16 cellular contexts compared by ENCODE assay signal in genomic region chr1:232108598-232108997, GRCh38.
DNase-seq lines count a peak whose midpoint lies in the region; ATAC-seq, FAIRE-seq and TF ChIP-seq lines count a peak whose summit lies in the region.
"Had no signal": no experiment of that assay in that cellular context is flagged by ENCODE, and none has a peak within 500 bp of the region (broad histone marks: within the 10 kb centered on the region; RNA-seq: fewer than 3 reads in every experiment).

No MANE protein-coding gene starts in this region.

- TF ChIP-seq CTCF in GM23338 (conservative IDR thresholded peaks at IDR 0.05; ENCODE audit: low read depth in 2 of 2): no peak
- TF ChIP-seq CTCF in GM13977 (IDR thresholded peaks at IDR 0.05; ENCODE audit: extremely low read depth, insufficient read depth, missing control alignments): no peak

- peaks cover 56% of the 10 kb centered on the region for H3K4me1 Mint-ChIP-seq in GM23338
- H3K4me1 Mint-ChIP-seq: CD8-positive, alpha-beta memory T cell had no signal

- H2AFZ ChIP-seq in GM23338: 0 out of 2 replicates have a peak overlapping the region, but pooled peaks have one; percentile 60

- ATAC-seq in GM23338: no peak

- H3K27ac Mint-ChIP-seq in GM23338: no peak overlapping the region; the same call in 1 of the 2 replicates
- H3K27ac Mint-ChIP-seq: CD8-positive, alpha-beta memory T cell; HFFc6 had no signal

- DNase-seq in GM23338 (ENCODE audit: low spot score): no peak
- DNase-seq in RPMI7951 (ENCODE audit: low read depth): peak; percentile 79
- DNase-seq in lung microvascular endothelial cell (ENCODE audit: low read depth in 2 of 2): peak; percentile 13 to 37
- DNase-seq in urothelium cell line (ENCODE audit: low spot score): peak; percentile 11
- DNase-seq in GM13977 (ENCODE audit: low spot score): no peak
- DNase-seq in stimulated activated CD4-positive, alpha-beta T cell treated with anti-CD3 and anti-CD28 coated beads, Interleukin-4, amount 100 ng/mL, for 24 hours: no peak
- no peak for DNase-seq in cerebellar nuclear complex (lab: John Stamatoyannopoulos, UW)
- DNase-seq: CD8-positive, alpha-beta memory T cell; HFFc6; KG1; MV-4-11; NCI-H1417 treated with DMSO at 0.1 percent for 48 hours; NCI-H187 treated with DMSO at 0.1 percent for 48 hours; NCI-H226; NCI-H524 treated with DMSO at 0.1 percent for 48 hours had no signal

- in situ Hi-C loops in GM13977 (cut with MboI; ENCODE audit: low pct_unique_long_range_greater_than_20kb, low sequenced_read_pairs, unreplicated experiment): no loop called here

- no peaks in the 10 kb centered on the region for H3K27me3 Mint-ChIP-seq in GM23338 (ENCODE audit: insufficient read depth, low read depth, poor library complexity)

- 0 out of 2 replicates have a peak, but pooled peaks cover 6% of the 10 kb centered on the region for H3F3A ChIP-seq in GM23338 (replicated peaks; ENCODE audit: low read depth)

- H3K4me3 ChIP-seq in GM23338: no peak overlapping the region
- H3K4me3 ChIP-seq: BLaER1 treated with 17β-estradiol and CSF1 and Interleukin-3, amounts not matched to agents 10 nM and 100 nM had no signal

- H3K4me3 Mint-ChIP-seq in GM23338: peak overlapping the region; percentile 16; the same call in 2 of the 3 replicates
- H3K4me3 Mint-ChIP-seq: CD8-positive, alpha-beta memory T cell; HFFc6 had no signal

- FAIRE-seq in urothelium cell line (lab: Jason Lieb, UNC): no peak

- H3K27ac ChIP-seq in GM23338 (ENCODE audit: low read depth): no peak overlapping the region
- H3K27ac ChIP-seq: BLaER1 treated with 17β-estradiol and CSF1 and Interleukin-3, amounts not matched to agents 10 nM and 100 nM had no signal

- H4K20me1 ChIP-seq in GM23338 (replicated peaks; ENCODE audit: insufficient read depth): no peaks in the 10 kb centered on the region
- H4K20me1 ChIP-seq: BLaER1 treated with 17β-estradiol and CSF1 and Interleukin-3, amounts not matched to agents 10 nM and 100 nM had no signal

- no peaks in the 10 kb centered on the region for H3K27me3 ChIP-seq in GM23338 (ENCODE audit: insufficient read depth)
- H3K27me3 ChIP-seq: BLaER1 treated with 17β-estradiol and CSF1 and Interleukin-3, amounts not matched to agents 10 nM and 100 nM had no signal

- H3K79me2 ChIP-seq in GM23338 (replicated peaks; ENCODE audit: insufficient read depth): no peaks in the 10 kb centered on the region

- no peaks in the 10 kb centered on the region for H3K9me3 Mint-ChIP-seq in GM23338

- peaks cover 8% of the 10 kb centered on the region; the same call in 1 of the 2 replicates for H3K9me2 ChIP-seq in GM23338 (ENCODE audit: insufficient read depth)

- H3K36me3 ChIP-seq in GM23338 (ENCODE audit: insufficient read depth): no peaks in the 10 kb centered on the region
- H3K36me3 ChIP-seq: BLaER1 treated with 17β-estradiol and CSF1 and Interleukin-3, amounts not matched to agents 10 nM and 100 nM had no signal

- no peaks in the 10 kb centered on the region; the same call in 2 of the 3 replicates for H3K36me3 Mint-ChIP-seq in GM23338 (ENCODE audit: low read depth)

- peak overlapping the region; percentile 0 for H3K4me2 ChIP-seq in GM23338
- H3K4me2 ChIP-seq: BLaER1 treated with 17β-estradiol and CSF1 and Interleukin-3, amounts not matched to agents 10 nM and 100 nM had no signal

- H3K4me1 ChIP-seq in GM23338 (ENCODE audit: insufficient read depth): peaks cover 50% of the 10 kb centered on the region
- H3K4me1 ChIP-seq: BLaER1 treated with 17β-estradiol and CSF1 and Interleukin-3, amounts not matched to agents 10 nM and 100 nM had no signal

TF ChIP-seq in GM23338, 12 proteins besides CTCF, POLR2A, EP300 and RAD21:
- TF ChIP-seq REST (IDR thresholded peaks at IDR 0.05; ENCODE audit: unreplicated experiment) (no peak), ZNF114 (CRISPR knock-in tag; IDR thresholded peaks at IDR 0.05) (no peak), NANOG (IDR thresholded peaks at IDR 0.05; ENCODE audit: borderline replicate concordance) (no peak), CREB1 (CRISPR knock-in tag; IDR thresholded peaks at IDR 0.05; ENCODE audit: low read depth) (no peak), POLR2AphosphoS5 (IDR thresholded peaks at IDR 0.05; ENCODE audit: low read depth) (no peak), ZNF462 (CRISPR knock-in tag; IDR thresholded peaks at IDR 0.05) (no peak)

Comparison
In these comparisons a context has a peak if more than half of its experiments do, and no peak if none do; other contexts are left out.
1. DNase-seq: peak in RPMI7951 (single experiment), lung microvascular endothelial cell (2 of 2) and urothelium cell line (single experiment); none in GM23338 (single experiment), GM13977 (single experiment), stimulated activated CD4-positive, alpha-beta T cell treated with anti-CD3 and anti-CD28 coated beads, Interleukin-4, amount 100 ng/mL, for 24 hours (single experiment) and cerebellar nuclear complex (0 of 2).